16 cellular contexts compared by ENCODE assay signal in genomic region chr4:13496605-13497004, GRCh38. TPM values are rescaled to one million over a fixed set of nuclear protein-coding genes. Genes with fewer than 3 reads are reported as not detected.
A peak's percentile ranks its signal among the peaks of the same experiment; 100 is the strongest.
DNase-seq lines count a peak whose midpoint lies in the region; ATAC-seq and TF ChIP-seq lines count a peak whose summit lies in the region.
"Had no signal": no experiment of that assay in that cellular context is flagged by ENCODE, and none has a peak within 500 bp of the region (broad histone marks: within the 10 kb centered on the region; RNA-seq: fewer than 3 reads in every experiment).

No MANE protein-coding gene starts in this region.

- no peaks in the 10 kb centered on the region for H3K36me3 Mint-ChIP-seq in GM23338 (ENCODE audit: low read depth)
- H3K36me3 Mint-ChIP-seq: CD4-positive, CD25-positive, alpha-beta regulatory T cell had no signal

- no peaks in the 10 kb centered on the region for H3K27me3 ChIP-seq in GM23338 (ENCODE audit: insufficient read depth)
- H3K27me3 ChIP-seq: BLaER1 had no signal

- 0 out of 2 replicates have a peak overlapping the region, but pooled peaks have one; percentile 18 for H2AFZ ChIP-seq in GM23338
- H2AFZ ChIP-seq: GM23248 had no signal

- no peak for TF ChIP-seq CTCF in GM23338 (conservative IDR thresholded peaks at IDR 0.05; ENCODE audit: low read depth in 2 of 2)

- no peak overlapping the region for H3K4me3 Mint-ChIP-seq in GM23338
- H3K4me3 Mint-ChIP-seq: CD4-positive, CD25-positive, alpha-beta regulatory T cell; H9 had no signal

- no peak overlapping the region for H3K4me2 ChIP-seq in GM23338
- H3K4me2 ChIP-seq: BLaER1 had no signal

- H3K36me3 ChIP-seq in GM23338 (ENCODE audit: insufficient read depth): no peaks in the 10 kb centered on the region
- H3K36me3 ChIP-seq: BLaER1 had no signal

- peak; percentile 6 for DNase-seq in DMS79 treated with DMSO at 0.1 percent for 48 hours (lab: John Stamatoyannopoulos, UW)
- DNase-seq in DMS79 (lab: John Stamatoyannopoulos, UW): no peak
- no peak for DNase-seq in GM23338 (ENCODE audit: low spot score)
- peak; percentile 90 for DNase-seq in OCI-M1 (lab: John Stamatoyannopoulos, UW)
- DNase-seq in left kidney (ENCODE audit: low read depth, low spot score): peak; percentile 29
- no peak for DNase-seq in C1 segment of cervical spinal cord (lab: John Stamatoyannopoulos, UW)
- no peak for DNase-seq in DMS53 treated with DMSO at 0.1 percent for 48 hours (lab: John Stamatoyannopoulos, UW; ENCODE audit: unreplicated experiment)
- no peak for DNase-seq in EL
- DNase-seq: 8988T; AML-193; CD4-positive, CD25-positive, alpha-beta regulatory T cell; GDM1; GM23248; H9; KG1 had no signal

- peaks cover 3% of the 10 kb centered on the region; the same call in 2 of the 3 replicates for H3K4me1 Mint-ChIP-seq in GM23338
- H3K4me1 Mint-ChIP-seq: CD4-positive, CD25-positive, alpha-beta regulatory T cell; H9 had no signal

- peaks cover 2% of the 10 kb centered on the region for H3K27me3 Mint-ChIP-seq in GM23338 (ENCODE audit: insufficient read depth, low read depth, poor library complexity)

- H3K9me3 Mint-ChIP-seq in GM23338: no peaks in the 10 kb centered on the region
- H3K9me3 Mint-ChIP-seq: H9 had no signal

- no peak overlapping the region for H3K27ac Mint-ChIP-seq in GM23338
- H3K27ac Mint-ChIP-seq: CD4-positive, CD25-positive, alpha-beta regulatory T cell; H9 had no signal

- no peaks in the 10 kb centered on the region for H4K20me1 ChIP-seq in GM23338 (replicated peaks; ENCODE audit: insufficient read depth)
- H4K20me1 ChIP-seq: BLaER1 had no signal

- ATAC-seq in GM23338: no peak

- H3K27ac ChIP-seq in GM23338 (ENCODE audit: low read depth): 0 out of 2 replicates have a peak overlapping the region, but pooled peaks have one; percentile 39
- H3K27ac ChIP-seq: BLaER1, GM23248 had no signal

- no peaks in the 10 kb centered on the region for H3K9me2 ChIP-seq in GM23338 (ENCODE audit: insufficient read depth)

- H3K4me1 ChIP-seq in GM23338 (ENCODE audit: insufficient read depth): no peaks in the 10 kb centered on the region
- H3K4me1 ChIP-seq: BLaER1 had no signal

- H3F3A ChIP-seq in GM23338 (replicated peaks; ENCODE audit: low read depth): no peaks in the 10 kb centered on the region

- no peak overlapping the region for H3K4me3 ChIP-seq in GM23338
- H3K4me3 ChIP-seq: BLaER1, GM23248 had no signal

- H3K79me2 ChIP-seq in GM23338 (replicated peaks; ENCODE audit: insufficient read depth): no peaks in the 10 kb centered on the region

TF ChIP-seq in GM23338, 12 proteins besides CTCF, POLR2A, EP300 and RAD21:
- TF ChIP-seq REST (IDR thresholded peaks at IDR 0.05; ENCODE audit: unreplicated experiment): no peak
TF ChIP-seq in GM23338: peak in this region for 0.

RNA-seq across cellular contexts. Expression of gene RAB28, which starts 12.5 kb away (rescaled TPM):
- total RNA-seq in GM23338 (2014; rRNA removed; shearing (Covaris generic)): 23.9 and 35.9 TPM in 2 replicates
- polyA plus RNA-seq in GM23338 (2016; fragmentation: Nextera tagmentation; extraction: Ambion mirVana): 13.8 and 15.3 TPM in 2 replicates

RNA-seq across cellular contexts. Expression of gene NKX3-2, which starts 47.7 kb away (rescaled TPM):
- 0.14 TPM in 1 of 2 replicates, not detected in the other for total RNA-seq in GM23338 (2014; rRNA removed; shearing (Covaris generic))
- not detected in 2 replicates for polyA plus RNA-seq in GM23338 (2016; fragmentation: Nextera tagmentation; extraction: Ambion mirVana)
- total RNA-seq: CD4-positive, CD25-positive, alpha-beta regulatory T cell had no signal
- polyA plus RNA-seq: CD4-positive, CD25-positive, alpha-beta regulatory T cell; GM23248 had no signal

Comparison
In these comparisons a context has a peak if more than half of its experiments do, and no peak if none do; other contexts are left out.
1. DNase-seq: peak in DMS79 treated with DMSO at 0.1 percent for 48 hours (single experiment), OCI-M1 (single experiment) and left kidney (single experiment); none in DMS79 (single experiment), GM23338 (single experiment), C1 segment of cervical spinal cord (0 of 14), DMS53 treated with DMSO at 0.1 percent for 48 hours (single experiment) and EL (single experiment).